In genomic region chr3:35946857-35947514, GRCh38 we compare ENCODE assay signal across 14 cellular contexts.
DNase-seq lines count a peak whose midpoint lies in the region; ATAC-seq and TF ChIP-seq lines count a peak whose summit lies in the region.
"Had no signal": no experiment of that assay in that cellular context is flagged by ENCODE, and none has a peak within 500 bp of the region (broad histone marks: within the 10 kb centered on the region; RNA-seq: fewer than 3 reads in every experiment).

No MANE protein-coding gene starts in this region.

- H3K27ac ChIP-seq in Panc1 (ENCODE audit: low read length), result no peak overlapping the region
- H3K27ac ChIP-seq: sigmoid colon had no signal

- no TSS peak for BruUV-seq in Panc1 (replicated peaks; lab: Mats Ljungman, UMichigan)

- peak; percentile 5 for DNase-seq in EH (ENCODE audit: low read depth)
- DNase-seq in NCI-H1105 treated with DMSO at 0.1 percent for 48 hours (lab: John Stamatoyannopoulos, UW), result peak; percentile 88
- no peak for DNase-seq in Panc1 (ENCODE audit: low read depth, low spot score)
- peak in 2 of 3 donors; percentile 21 to 43 for DNase-seq in mucosa of descending colon
- DNase-seq in islet precursor cell, result no peak
- DNase-seq in NAMALWA (ENCODE audit: low spot score), result no peak
- DNase-seq: activated CD8-positive, alpha-beta memory T cell treated with anti-CD3 and anti-CD28 coated beads, Interleukin-2, amount 50 U/mL, for 48 hours; activated naive CD8-positive, alpha-beta T cell treated with anti-CD3 and anti-CD28 coated beads for 36 hours; central memory CD4-positive, alpha-beta T cell; NK-92 treated with Interleukin-12 subunit alpha and Interleukin-12 subunit beta, amount 100 ng/mL, for 24 hours; sigmoid colon; stimulated activated CD4-positive, alpha-beta T cell treated with anti-CD3 and anti-CD28 coated beads, Interleukin-4, amount 100 ng/mL, for 4 hours had no signal

- H3K4me1 ChIP-seq in Panc1 (ENCODE audit: control insufficient read depth, insufficient read depth, low read length) (no peaks in the 10 kb centered on the region), mucosa of descending colon (ENCODE audit: low read depth) (peaks cover 6% of the 10 kb centered on the region)
- H3K4me1 ChIP-seq: sigmoid colon had no signal

- no peaks in the 10 kb centered on the region for H3K36me3 ChIP-seq in Panc1 (ENCODE audit: control insufficient read depth, insufficient read depth, low read length)
- no peaks in the 10 kb centered on the region for H3K36me3 ChIP-seq in mucosa of descending colon (ENCODE audit: low read depth)
- H3K36me3 ChIP-seq: sigmoid colon had no signal

- in situ Hi-C loops in Panc1 (cut with HindIII; ENCODE audit: low pct_unique_long_range_greater_than_20kb, low sequenced_read_pairs), result no loop called here

- CTCF ChIA-PET in Panc1 (lab: Charles Lee), result no interaction called here

- H3K4me3 ChIP-seq in Panc1 (ENCODE audit: low read depth in 2 of 2, low read length in 2 of 2) (no peak overlapping the region), mucosa of descending colon (no peak overlapping the region)
- H3K4me3 ChIP-seq: sigmoid colon had no signal

- intact Hi-C loops in Panc1 (cut with micrococcal nuclease; ENCODE audit: unreplicated experiment) (no loop called here), mucosa of descending colon (cut with DNase I, micrococcal nuclease) (no loop called here)

- H3K9me3 ChIP-seq in Panc1 (ENCODE audit: control insufficient read depth, insufficient read depth, low read depth, low read length) (no peaks in the 10 kb centered on the region), mucosa of descending colon (no peaks in the 10 kb centered on the region)
- H3K9me3 ChIP-seq: sigmoid colon had no signal

- TF ChIP-seq CTCF in Panc1 (IDR thresholded peaks at IDR 0.05) (peak; percentile 9; the same call in 1 of the 2 replicates), mucosa of descending colon (IDR thresholded peaks at IDR 0.05) (no peak)

- POLR2A ChIA-PET in Panc1 (lab: Charles Lee), result no interaction called here

- no peaks in the 10 kb centered on the region for H3K27me3 ChIP-seq in Panc1 (ENCODE audit: control insufficient read depth, insufficient read depth, low read length)
- H3K27me3 ChIP-seq: sigmoid colon had no signal

- ATAC-seq in Panc1, result no peak
- peak; percentile 51 for ATAC-seq in mucosa of descending colon
- no peak for ATAC-seq in GM19397 (IDR thresholded peaks at IDR 0.05; ENCODE audit: unreplicated experiment)
- ATAC-seq: stimulated activated effector memory CD8-positive, alpha-beta T cell treated with anti-CD3 and anti-CD28 coated beads, Interleukin-12 subunit alpha, Interleukin-12 subunit beta, amount 100 ng/mL, for 72 hours had no signal

Comparison
In these comparisons a context has a peak if more than half of its experiments do, and no peak if none do; other contexts are left out.
1. DNase-seq: peak in EH (single experiment), NCI-H1105 treated with DMSO at 0.1 percent for 48 hours (single experiment) and mucosa of descending colon (2 of 3); none in Panc1 (single experiment), islet precursor cell (single experiment) and NAMALWA (single experiment).